17 cellular contexts compared by ENCODE assay signal in genomic region chr6:163437466-163437865, GRCh38. TPM values are rescaled to one million over a fixed set of nuclear protein-coding genes. Genes with fewer than 3 reads are reported as not detected.
DNase-seq lines count a peak whose midpoint lies in the region; ATAC-seq and TF ChIP-seq lines count a peak whose summit lies in the region.
"Had no signal": no experiment of that assay in that cellular context is flagged by ENCODE, and none has a peak within 500 bp of the region (broad histone marks: within the 10 kb centered on the region; RNA-seq: fewer than 3 reads in every experiment).

No MANE protein-coding gene starts in this region.

- H3K36me3 Mint-ChIP-seq in T-helper 17 cell (ENCODE audit: low read depth), result peaks cover 2% of the 10 kb centered on the region

- H3K27me3 Mint-ChIP-seq in T-helper 17 cell, result no peaks in the 10 kb centered on the region

- H3K4me3 Mint-ChIP-seq in T-helper 17 cell, result no peak overlapping the region
- H3K4me3 Mint-ChIP-seq: activated naive CD4-positive, alpha-beta T cell treated with anti-CD3 and anti-CD28 coated beads for 36 hours had no signal

- H3K4me1 ChIP-seq in HEK293 (ENCODE audit: control insufficient read depth, insufficient read depth, low read length) (peaks cover 20% of the 10 kb centered on the region), psoas muscle (peaks cover 96% of the 10 kb centered on the region), HAP-1 (peaks cover 27% of the 10 kb centered on the region)

- WGBS in psoas muscle, 3 donors, result 44 to 61% (median 44%) methylated on average over 3 of the region's 3 CpGs

- H3K27ac Mint-ChIP-seq in T-helper 17 cell, result no peak overlapping the region
- H3K27ac Mint-ChIP-seq: activated naive CD4-positive, alpha-beta T cell treated with anti-CD3 and anti-CD28 coated beads for 36 hours had no signal

- H3K27ac ChIP-seq in HEK293 (ENCODE audit: extremely low read depth, low read depth, low read length), result no peak overlapping the region
- H3K27ac ChIP-seq in psoas muscle, result peak overlapping the region; percentile 59
- no peak overlapping the region for H3K27ac ChIP-seq in brain microvascular endothelial cell
- H3K27ac ChIP-seq: SK-N-MC, thyroid gland had no signal

- H3K9me3 ChIP-seq in HEK293 (ENCODE audit: control insufficient read depth, insufficient read depth, low read depth, low read length) (no peaks in the 10 kb centered on the region), T-helper 17 cell (ENCODE audit: control insufficient read depth, low read length, poor library complexity, severe bottlenecking) (no peaks in the 10 kb centered on the region), psoas muscle (no peaks in the 10 kb centered on the region), HAP-1 (no peaks in the 10 kb centered on the region)
- H3K9me3 ChIP-seq: thyroid gland had no signal

- CTCF ChIA-PET in HEK293 (lab: Yijun Ruan, JAX), result interaction anchor here (0.7 to 1.5 kb wide), 5 partner anchors 19 to 519 kb away, joined by 3 read pairs; no protein-coding TSS in a partner anchor

- intact Hi-C loops in psoas muscle (cut with DNase I), result no loop called here

- H3K36me3 ChIP-seq in HEK293 (ENCODE audit: control insufficient read depth in 2 of 2, insufficient read depth in 1 of 2, low read length in 2 of 2), result no peaks in the 10 kb centered on the region
- H3K36me3 ChIP-seq in psoas muscle (ENCODE audit: insufficient read depth in 1 of 2, low read depth in 1 of 2), result no peaks in the 10 kb centered on the region
- H3K36me3 ChIP-seq in brain microvascular endothelial cell (replicated peaks), result no peaks in the 10 kb centered on the region
- no peaks in the 10 kb centered on the region for H3K36me3 ChIP-seq in HAP-1 (replicated peaks)
- H3K36me3 ChIP-seq: thyroid gland had no signal

- TF ChIP-seq CTCF in HEK293 (tag by site-specific recombination; IDR thresholded peaks at IDR 0.05), result no peak
- TF ChIP-seq CTCF in psoas muscle (IDR thresholded peaks at IDR 0.05), result no peak
- no peak for TF ChIP-seq CTCF in brain microvascular endothelial cell (IDR thresholded peaks at IDR 0.05; ENCODE audit: low read depth, low read length, missing control alignments)

- in situ Hi-C loops in brain microvascular endothelial cell (cut with HindIII; ENCODE audit: low pct_ligation_motif_present, low sequenced_read_pairs), result no loop called here
- in situ Hi-C loops in HAP-1 (cut with MboI; ENCODE audit: low sequenced_read_pairs), result no loop called here

- H3K27me3 ChIP-seq in psoas muscle (ENCODE audit: insufficient read depth in 3 of 3, low read length in 2 of 3) (no peaks in the 10 kb centered on the region), brain microvascular endothelial cell (replicated peaks) (no peaks in the 10 kb centered on the region), HAP-1 (ENCODE audit: low read depth) (no peaks in the 10 kb centered on the region)
- H3K27me3 ChIP-seq: thyroid gland had no signal

- H3K4me1 Mint-ChIP-seq in T-helper 17 cell, result peaks cover 43% of the 10 kb centered on the region

- DNase-seq in T-helper 17 cell, result no peak
- no peak for DNase-seq in psoas muscle
- DNase-seq in brain microvascular endothelial cell, result no peak
- DNase-seq in GM19238 (ENCODE audit: insufficient read length, low spot score), result no peak
- DNase-seq in HAP-1 (ENCODE audit: low spot score in 2 of 2), result no peak
- DNase-seq: activated CD4-positive, alpha-beta T cell treated with anti-CD3 and anti-CD28 coated beads for 4 hours; activated naive CD4-positive, alpha-beta T cell treated with anti-CD3 and anti-CD28 coated beads for 36 hours; Calu3; KG1; NCI-H1092 treated with DMSO at 0.1 percent for 48 hours; NCI-H2171 treated with DMSO at 0.1 percent for 48 hours; NCI-H82; thyroid gland had no signal

- H3K4me3 ChIP-seq in HEK293 (ENCODE audit: low read depth, low read length) (no peak overlapping the region), psoas muscle (peak overlapping the region; percentile 10), brain microvascular endothelial cell (ENCODE audit: low read depth, low read length) (no peak overlapping the region), HAP-1 (no peak overlapping the region)
- H3K4me3 ChIP-seq: SK-N-MC, thyroid gland had no signal

- ATAC-seq in GM19043 (IDR thresholded peaks at IDR 0.05; ENCODE audit: low read depth, unreplicated experiment) (peak; percentile 56), T-helper 17 cell (peak; percentile 23), psoas muscle (no peak)
- ATAC-seq: Panc1 had no signal

- POLR2A ChIA-PET in HEK293 (lab: Yijun Ruan, JAX), result no interaction called here

TF ChIP-seq in HEK293, 187 proteins besides CTCF, POLR2A, EP300 and RAD21:
- TF ChIP-seq MZF1 (tag by site-specific recombination; IDR thresholded peaks at IDR 0.05; ENCODE audit: borderline replicate concordance) (no peak), ATF2 (tag by site-specific recombination; IDR thresholded peaks at IDR 0.05; ENCODE audit: low read depth) (0 out of 2 replicates have a peak, but pooled peaks have one; percentile 48), ZNF404 (tag by site-specific recombination; IDR thresholded peaks at IDR 0.05) (no peak)

RNA-seq across cellular contexts. Expression of gene QKI, which starts 22.9 kb away (rescaled TPM):
- total RNA-seq in T-helper 17 cell (10 to 100 TPM; 87.4 to 95.3 TPM), psoas muscle (100 to 1,000 TPM; 275 to 421 (median 308) TPM)
- polyA plus RNA-seq in psoas muscle, result 100 to 1,000 TPM in 1 of 3 donors, 10 to 100 TPM in 2; 62.0 to 266 (median 82.1) TPM

Comparison
In these comparisons a context has a peak if more than half of its experiments do, and no peak if none do; other contexts are left out.
1. ATAC-seq: peak in GM19043 (single experiment) and T-helper 17 cell (single experiment); none in psoas muscle (0 of 4).